In genomic region chr5:131796793-131797693, GRCh38 we compare ENCODE assay signal across 8 cellular contexts. TPM values are rescaled to one million over a fixed set of nuclear protein-coding genes. Genes with fewer than 3 reads are reported as not detected.
DNase-seq lines count a peak whose midpoint lies in the region; ATAC-seq and TF ChIP-seq lines count a peak whose summit lies in the region.

Gene FNIP1, minus strand, starts transcription at chr5:131797017. Its CDS starts 96 bp downstream, at chr5:131796921.

- peaks cover 16% of the 10 kb centered on the region for H3K4me1 Mint-ChIP-seq in progenitor cell of endocrine pancreas (ENCODE audit: low read depth)

- H3K27ac Mint-ChIP-seq in progenitor cell of endocrine pancreas: peak within 1 kb of the TSS; percentile 99

- TF ChIP-seq CTCF in GM13976 (IDR thresholded peaks at IDR 0.05; ENCODE audit: borderline replicate concordance, control extremely low read depth, extremely low read depth, insufficient read depth, missing control alignments) (no peak), progenitor cell of endocrine pancreas (IDR thresholded peaks at IDR 0.05; ENCODE audit: unreplicated experiment) (peak; percentile 47)

- H3K9me3 Mint-ChIP-seq in progenitor cell of endocrine pancreas (ENCODE audit: low read depth): no peaks in the 10 kb centered on the region

- peaks cover 4% of the 10 kb centered on the region for H3K36me3 Mint-ChIP-seq in progenitor cell of endocrine pancreas (ENCODE audit: insufficient read depth)

- peak within 1 kb of the TSS; percentile 98 for H3K4me3 Mint-ChIP-seq in progenitor cell of endocrine pancreas (ENCODE audit: low read depth)

- peaks cover 7% of the 10 kb centered on the region for H3K27me3 Mint-ChIP-seq in progenitor cell of endocrine pancreas

- intact Hi-C loops in T-helper 1 cell treated with Interleukin-12 subunit alpha and Interleukin-12 subunit beta and Interleukin-4 antibody, amounts not matched to agents 30 ng/mL and 1 ng/mL, for 36 hours (cut with micrococcal nuclease): loop anchor here (1.0 to 10.0 kb wide), 20 partner anchors 50 to 1256 kb away; partner anchors contain the start of genes AFF4, CDC42SE2, GDF9 and HSPA4
- intact Hi-C loops in left cardiac atrium (cut with DNase I): loop anchor here in 1 of 2 donors (2.0 kb wide), 1 partner anchor 162 kb away; the partner anchor contains the start of gene RAPGEF6

- in situ Hi-C loops in GM13976 (cut with MboI; ENCODE audit: low sequenced_read_pairs, unreplicated experiment): no loop called here

- peak; percentile 100 for DNase-seq in GM13976 (ENCODE audit: low spot score)
- peak; percentile 89 for DNase-seq in NCI-H146 treated with DMSO at 0.1 percent for 48 hours (lab: John Stamatoyannopoulos, UW; ENCODE audit: unreplicated experiment)
- DNase-seq in amniotic epithelial cell (ENCODE audit: low read depth): peak; percentile 92
- DNase-seq in left cardiac atrium: peak; percentile 100
- peak; percentile 99 for DNase-seq in progenitor cell of endocrine pancreas (ENCODE audit: low spot score, unreplicated experiment)
- DNase-seq in ureter (ENCODE audit: low spot score): peak; percentile 100

- ATAC-seq in HG02870 (IDR thresholded peaks at IDR 0.05; ENCODE audit: unreplicated experiment) (peak; percentile 90), left cardiac atrium (peak; percentile 98 to 99)

RNA-seq across cellular contexts. Expression of gene FNIP1, which starts in this region (rescaled TPM):
- total RNA-seq in T-helper 1 cell treated with Interleukin-12 subunit alpha and Interleukin-12 subunit beta and Interleukin-4 antibody, amounts not matched to agents 30 ng/mL and 1 ng/mL, for 36 hours: 29.7 and 30.1 TPM in 2 replicates
- 10 to 100 TPM; 23.5 to 24.2 TPM for total RNA-seq in left cardiac atrium
- 28.8 and 28.9 TPM in 2 replicates for total RNA-seq in progenitor cell of endocrine pancreas
- 34.4 TPM for total RNA-seq in ureter

Comparison
In these comparisons a context has a peak if more than half of its experiments do, and no peak if none do; other contexts are left out.
1. Peak in every context shown above with its lines: DNase-seq and ATAC-seq.